Comparison of ENCODE assay signal across 9 cellular contexts in genomic region chr1:163528710-163529348, GRCh38.
A peak's percentile ranks its signal among the peaks of the same experiment; 100 is the strongest.
DNase-seq lines count a peak whose midpoint lies in the region; ATAC-seq and TF ChIP-seq lines count a peak whose summit lies in the region.
"Had no signal": no experiment of that assay in that cellular context is flagged by ENCODE, and none has a peak within 500 bp of the region (broad histone marks: within the 10 kb centered on the region; RNA-seq: fewer than 3 reads in every experiment).

No MANE protein-coding gene starts in this region.

- no peak overlapping the region for H3K4me3 Mint-ChIP-seq in osteocyte (ENCODE audit: unreplicated experiment)
- H3K4me3 Mint-ChIP-seq in stimulated activated memory B cell treated with anti-CD40 and anti-IgM and Interleukin-4, amounts not matched to agents 10 μg/mL and 1 μg/mL and 100 μg/mL, for 72 hours: no peak overlapping the region
- H3K4me3 Mint-ChIP-seq: IgD-negative memory B cell had no signal

- ATAC-seq in HG02642 (IDR thresholded peaks at IDR 0.05; ENCODE audit: poor library complexity, unreplicated experiment) (peak; percentile 64), omental fat pad (ENCODE audit: low FRiP score) (no peak)
- ATAC-seq in stimulated activated memory B cell treated with anti-CD40 and anti-IgM and Interleukin-4, amounts not matched to agents 10 μg/mL and 1 μg/mL and 100 μg/mL, for 72 hours: no peak

- H3K27ac Mint-ChIP-seq in osteocyte (ENCODE audit: unreplicated experiment): no peak overlapping the region
- H3K27ac Mint-ChIP-seq in stimulated activated memory B cell treated with anti-CD40 and anti-IgM and Interleukin-4, amounts not matched to agents 10 μg/mL and 1 μg/mL and 100 μg/mL, for 72 hours: no peak overlapping the region
- H3K27ac Mint-ChIP-seq: IgD-negative memory B cell had no signal

- H3K27me3 Mint-ChIP-seq in osteocyte (ENCODE audit: unreplicated experiment): peaks cover 16% of the 10 kb centered on the region
- no peaks in the 10 kb centered on the region for H3K27me3 Mint-ChIP-seq in stimulated activated memory B cell treated with anti-CD40 and anti-IgM and Interleukin-4, amounts not matched to agents 10 μg/mL and 1 μg/mL and 100 μg/mL, for 72 hours
- H3K27me3 Mint-ChIP-seq: IgD-negative memory B cell had no signal

- H3K4me1 Mint-ChIP-seq in osteocyte (ENCODE audit: unreplicated experiment): no peaks in the 10 kb centered on the region
- no peaks in the 10 kb centered on the region for H3K4me1 Mint-ChIP-seq in stimulated activated memory B cell treated with anti-CD40 and anti-IgM and Interleukin-4, amounts not matched to agents 10 μg/mL and 1 μg/mL and 100 μg/mL, for 72 hours
- H3K4me1 Mint-ChIP-seq: IgD-negative memory B cell had no signal

- peak; percentile 39 for DNase-seq in A172 (ENCODE audit: low spot score)
- DNase-seq in EL: peak; percentile 29
- peak; percentile 36 to 77 for DNase-seq in NCI-H526 (lab: John Stamatoyannopoulos, UW)
- DNase-seq in dedifferentiated amniotic fluid mesenchymal stem cell (ENCODE audit: extremely low spot score): peak; percentile 45
- DNase-seq in osteocyte (ENCODE audit: extremely low spot score, unreplicated experiment): no peak
- DNase-seq in omental fat pad (ENCODE audit: low spot score): no peak

- H3K9me3 Mint-ChIP-seq in osteocyte (ENCODE audit: unreplicated experiment): peaks cover 3% of the 10 kb centered on the region
- peaks cover 3% of the 10 kb centered on the region for H3K9me3 Mint-ChIP-seq in stimulated activated memory B cell treated with anti-CD40 and anti-IgM and Interleukin-4, amounts not matched to agents 10 μg/mL and 1 μg/mL and 100 μg/mL, for 72 hours

- peak; percentile 65 for TF ChIP-seq CTCF in osteocyte (IDR thresholded peaks at IDR 0.05)
- no peak for TF ChIP-seq CTCF in omental fat pad (IDR thresholded peaks at IDR 0.05)

- H3K36me3 Mint-ChIP-seq in osteocyte (ENCODE audit: unreplicated experiment): no peaks in the 10 kb centered on the region
- H3K36me3 Mint-ChIP-seq in stimulated activated memory B cell treated with anti-CD40 and anti-IgM and Interleukin-4, amounts not matched to agents 10 μg/mL and 1 μg/mL and 100 μg/mL, for 72 hours: no peaks in the 10 kb centered on the region

Comparison
In these comparisons a context has a peak if more than half of its experiments do, and no peak if none do; other contexts are left out.
1. DNase-seq: peak in A172 (single experiment), EL (single experiment), NCI-H526 (2 of 2) and dedifferentiated amniotic fluid mesenchymal stem cell (single experiment); none in osteocyte (single experiment) and omental fat pad (single experiment).